8 cellular contexts compared by ENCODE assay signal in the genomic region with DNA sequence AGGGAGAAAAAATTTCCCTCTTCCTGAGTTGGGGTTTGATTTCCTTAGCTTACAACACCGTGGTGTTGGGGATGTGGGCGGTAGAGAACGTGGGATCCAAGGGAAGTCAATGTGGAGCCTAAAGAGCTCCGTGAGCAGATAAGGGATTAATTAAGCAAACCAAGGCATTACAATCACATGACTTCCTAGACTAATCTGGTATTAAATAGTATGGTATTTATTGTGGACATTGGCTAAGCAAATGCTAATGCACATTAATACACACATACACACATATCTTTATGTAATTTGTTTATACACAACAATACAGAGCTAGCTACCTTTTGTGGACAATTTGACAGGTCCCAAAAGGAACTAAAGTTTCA. TPM values are rescaled to one million over a fixed set of nuclear protein-coding genes. Genes with fewer than 3 reads are reported as not detected.
DNase-seq lines count a peak whose midpoint lies in the region; ATAC-seq and TF ChIP-seq lines count a peak whose summit lies in the region.

No MANE protein-coding gene starts in this region.

- no peaks in the 10 kb centered on the region for H3K27me3 Mint-ChIP-seq in CD8-positive, alpha-beta T cell (ENCODE audit: low read depth)
- no peaks in the 10 kb centered on the region for H3K27me3 Mint-ChIP-seq in effector memory CD8-positive, alpha-beta T cell

- H3K36me3 Mint-ChIP-seq in CD8-positive, alpha-beta T cell, result peaks cover 18% of the 10 kb centered on the region
- peaks cover 24% of the 10 kb centered on the region for H3K36me3 Mint-ChIP-seq in effector memory CD8-positive, alpha-beta T cell (ENCODE audit: insufficient read depth)

- peaks cover 29% of the 10 kb centered on the region for H3K4me1 ChIP-seq in CD8-positive, alpha-beta T cell (ENCODE audit: insufficient read depth, low read length)
- peaks cover 48% of the 10 kb centered on the region in 2 experiments for H3K4me1 ChIP-seq in neutrophil (ENCODE audit: control insufficient read depth in 1 of 2, insufficient read depth in 1 of 2, low read depth in 1 of 2, low read length in 1 of 2)

- H3K4me3 Mint-ChIP-seq in CD8-positive, alpha-beta T cell, result peak overlapping the region; percentile 95
- peak overlapping the region; percentile 99 to 100 for H3K4me3 Mint-ChIP-seq in effector memory CD8-positive, alpha-beta T cell

- no peak for TF ChIP-seq CTCF in CD8-positive, alpha-beta T cell (IDR thresholded peaks at IDR 0.05)
- TF ChIP-seq CTCF in neutrophil (IDR thresholded peaks at IDR 0.05), result no peak

- intact Hi-C loops in CD8-positive, alpha-beta T cell (cut with DNase I, micrococcal nuclease), result loop anchor here (1.0 to 10.0 kb wide), 4 partner anchors 94 to 478 kb away; partner anchors contain the start of genes GDF11 (in 1 of the 2), ORMDL2 (in 1 of the 2), RPS26 (in 1 of the 2) and SARNP (in 1 of the 2)

- no peaks in the 10 kb centered on the region for H3K27me3 ChIP-seq in CD8-positive, alpha-beta T cell (ENCODE audit: insufficient read depth, low read length)
- no peaks in the 10 kb centered on the region for H3K27me3 ChIP-seq in neutrophil

- no peaks in the 10 kb centered on the region for H3K9me3 ChIP-seq in CD8-positive, alpha-beta T cell (ENCODE audit: low read length)
- H3K9me3 ChIP-seq in neutrophil, result no peaks in the 10 kb centered on the region

- CTCF ChIA-PET in CD8-positive, alpha-beta T cell (lab: Charles Lee), result interaction anchor here (1.0 to 3.7 kb wide), 18 partner anchors 15 to 484 kb away, joined by 3 to 25 read pairs (median 5); partner anchors contain the start of genes COQ10A, ERBB3, RPL41 and SMARCC2

- no peaks in the 10 kb centered on the region for H3K36me3 ChIP-seq in CD8-positive, alpha-beta T cell (ENCODE audit: insufficient read depth, low read length)
- peaks cover 3% of the 10 kb centered on the region for H3K36me3 ChIP-seq in neutrophil

- H3K9me3 Mint-ChIP-seq in CD8-positive, alpha-beta T cell, result no peaks in the 10 kb centered on the region
- H3K9me3 Mint-ChIP-seq in effector memory CD8-positive, alpha-beta T cell, result no peaks in the 10 kb centered on the region

- POLR2A ChIA-PET in CD8-positive, alpha-beta T cell (lab: Charles Lee), result interaction anchor here (0.6 to 2.7 kb wide), 27 partner anchors 8 to 507 kb away, joined by 3 to 30 read pairs (median 7); partner anchors contain the start of genes ANKRD52, BLOC1S1, CNPY2 and COQ10A

- peak overlapping the region; percentile 93 for H3K27ac ChIP-seq in CD8-positive, alpha-beta T cell (ENCODE audit: low read depth, low read length)
- H3K27ac ChIP-seq in neutrophil, result peak overlapping the region; percentile 93

- DNase-seq in CD8-positive, alpha-beta T cell, result no peak
- DNase-seq in NCI-H82 (lab: John Stamatoyannopoulos, UW), result peak; percentile 74
- DNase-seq in effector memory CD8-positive, alpha-beta T cell, result no peak
- no peak for DNase-seq in RPMI8226
- DNase-seq in NCI-H2081 treated with DMSO at 0.1 percent for 48 hours (lab: John Stamatoyannopoulos, UW), result no peak

- ATAC-seq in CD8-positive, alpha-beta T cell, result no peak
- no peak for ATAC-seq in effector memory CD8-positive, alpha-beta T cell (replicated peaks)
- no peak for ATAC-seq in HG02588 (IDR thresholded peaks at IDR 0.05; ENCODE audit: unreplicated experiment)
- no peak for ATAC-seq in GM19328 (IDR thresholded peaks at IDR 0.05; ENCODE audit: unreplicated experiment)

- peak overlapping the region; percentile 82 for H3K4me3 ChIP-seq in CD8-positive, alpha-beta T cell (ENCODE audit: low read depth, low read length)
- H3K4me3 ChIP-seq in neutrophil (ENCODE audit: low read depth in 1 of 2, low read length in 1 of 2), result peak overlapping the region; percentile 84 to 85

- H3K4me1 Mint-ChIP-seq in CD8-positive, alpha-beta T cell (ENCODE audit: low read depth), result peaks cover 44% of the 10 kb centered on the region
- H3K4me1 Mint-ChIP-seq in effector memory CD8-positive, alpha-beta T cell (ENCODE audit: low read depth in 2 of 2), result peaks cover 42 to 50% of the 10 kb centered on the region in 2 donors

- peak overlapping the region; percentile 99 for H3K27ac Mint-ChIP-seq in CD8-positive, alpha-beta T cell
- peak overlapping the region; percentile 100 for H3K27ac Mint-ChIP-seq in effector memory CD8-positive, alpha-beta T cell

RNA-seq across cellular contexts. Expression of gene RNF41, which starts 0.8 kb away (rescaled TPM):
- 10 to 100 TPM; 41.0 to 41.6 TPM for total RNA-seq in CD8-positive, alpha-beta T cell

RNA-seq across cellular contexts. Expression of gene NABP2, which starts 1.6 kb away (rescaled TPM):
- 1 to 10 TPM; 6.8 to 7.4 TPM for total RNA-seq in CD8-positive, alpha-beta T cell

RNA-seq across cellular contexts. Expression of gene SLC39A5, which starts 7.3 kb away (rescaled TPM):
- total RNA-seq in CD8-positive, alpha-beta T cell, result not detected

RNA-seq across cellular contexts. Expression of gene SMARCC2, which starts 33.2 kb away (rescaled TPM):
- total RNA-seq in CD8-positive, alpha-beta T cell, result 100 to 1,000 TPM; 109 to 113 TPM

RNA-seq across cellular contexts. Expression of gene ANKRD52, which starts 35.7 kb away (rescaled TPM):
- 10 to 100 TPM; 27.7 to 29.9 TPM for total RNA-seq in CD8-positive, alpha-beta T cell
